17 cellular contexts compared by ENCODE assay signal in genomic region chr1:17423781-17424245, GRCh38. TPM values are rescaled to one million over a fixed set of nuclear protein-coding genes. Genes with fewer than 3 reads are reported as not detected.
DNase-seq lines count a peak whose midpoint lies in the region; ATAC-seq lines count a peak whose summit lies in the region.
"Had no signal": no experiment of that assay in that cellular context is flagged by ENCODE, and none has a peak within 500 bp of the region (broad histone marks: within the 10 kb centered on the region; RNA-seq: fewer than 3 reads in every experiment).

No MANE protein-coding gene starts in this region.

- DNase-seq in stimulated activated naive CD8-positive, alpha-beta T cell treated with anti-CD3 and anti-CD28 coated beads, Interleukin-15, amount 100 ng/mL, for 72 hours, result no peak
- DNase-seq in stimulated activated naive CD8-positive, alpha-beta T cell treated with anti-CD3 and anti-CD28 coated beads, Interleukin-15, Interleukin-2, amounts not matched to agents 100 U/mL and 50 U/mL, for 24 hours, result no peak
- DNase-seq in fibroblast of gingiva (ENCODE audit: low read depth) (peak; percentile 45), mucosa of gallbladder (ENCODE audit: low spot score) (peak; percentile 34), NCI-H2029 (lab: John Stamatoyannopoulos, UW) (no peak), NCI-H774 (lab: John Stamatoyannopoulos, UW) (no peak), LoVo (ENCODE audit: low spot score) (no peak)
- DNase-seq: activated CD4-positive, alpha-beta T cell treated with anti-CD3 and anti-CD28 coated beads, Interleukin-2, amount 50 U/mL, for 1 hour; DMS153; gastrocnemius medialis; OCI-M1 had no signal

- peak overlapping the region; percentile 57 to 59 for H3K27ac Mint-ChIP-seq in stimulated activated naive CD8-positive, alpha-beta T cell treated with anti-CD3 and anti-CD28 coated beads, Interleukin-15, amount 100 ng/mL, for 72 hours
- H3K27ac Mint-ChIP-seq: neural progenitor cell had no signal

- no peak overlapping the region for H3K4me3 Mint-ChIP-seq in stimulated activated naive CD8-positive, alpha-beta T cell treated with anti-CD3 and anti-CD28 coated beads, Interleukin-15, amount 100 ng/mL, for 72 hours
- H3K4me3 Mint-ChIP-seq: neural progenitor cell had no signal

- ATAC-seq in stimulated activated naive CD8-positive, alpha-beta T cell treated with anti-CD3 and anti-CD28 coated beads, Interleukin-15, amount 100 ng/mL, for 72 hours, result no peak
- ATAC-seq in stimulated activated naive CD8-positive, alpha-beta T cell treated with anti-CD3 and anti-CD28 coated beads, Interleukin-15, Interleukin-2, amounts not matched to agents 100 U/mL and 50 U/mL, for 24 hours, result no peak
- ATAC-seq in HG02798 (IDR thresholded peaks at IDR 0.05; ENCODE audit: poor library complexity, unreplicated experiment), result no peak

- H3K27me3 Mint-ChIP-seq in stimulated activated naive CD8-positive, alpha-beta T cell treated with anti-CD3 and anti-CD28 coated beads, Interleukin-15, amount 100 ng/mL, for 72 hours, result no peaks in the 10 kb centered on the region

- peaks cover 68% of the 10 kb centered on the region for H3K4me1 Mint-ChIP-seq in stimulated activated naive CD8-positive, alpha-beta T cell treated with anti-CD3 and anti-CD28 coated beads, Interleukin-15, amount 100 ng/mL, for 72 hours

- H3K9me3 Mint-ChIP-seq in stimulated activated naive CD8-positive, alpha-beta T cell treated with anti-CD3 and anti-CD28 coated beads, Interleukin-15, amount 100 ng/mL, for 72 hours, result no peaks in the 10 kb centered on the region
- H3K9me3 Mint-ChIP-seq: neural progenitor cell had no signal

RNA-seq across cellular contexts. Expression of gene RCC2, which starts 15.7 kb away (rescaled TPM):
- 67.6 TPM for total RNA-seq in mucosa of gallbladder

RNA-seq across cellular contexts. Expression of gene PADI6, which starts 51.8 kb away (rescaled TPM):
- not detected for total RNA-seq in mucosa of gallbladder
- total RNA-seq: chondrocyte; gastrocnemius medialis; kidney epithelial cell; T-helper 2 cell treated with Interferon-gamma antibody and Interleukin-4, amounts not matched to agents 100 ng/mL and 5 ng/mL, for 36 hours; ureter had no signal

Comparison
In these comparisons a context has a peak if more than half of its experiments do, and no peak if none do; other contexts are left out.
1. DNase-seq: peak in fibroblast of gingiva (single experiment) and mucosa of gallbladder (single experiment); none in stimulated activated naive CD8-positive, alpha-beta T cell treated with anti-CD3 and anti-CD28 coated beads, Interleukin-15, amount 100 ng/mL, for 72 hours (0 of 2), stimulated activated naive CD8-positive, alpha-beta T cell treated with anti-CD3 and anti-CD28 coated beads, Interleukin-15, Interleukin-2, amounts not matched to agents 100 U/mL and 50 U/mL, for 24 hours (single experiment), NCI-H2029 (single experiment), NCI-H774 (single experiment) and LoVo (single experiment).